ENCODE assay signal across 11 cellular contexts in genomic region chr1:230542054-230542453, GRCh38.
DNase-seq lines count a peak whose midpoint lies in the region; ATAC-seq, FAIRE-seq and TF ChIP-seq lines count a peak whose summit lies in the region.
"Had no signal": no experiment of that assay in that cellular context is flagged by ENCODE, and none has a peak within 500 bp of the region (broad histone marks: within the 10 kb centered on the region; RNA-seq: fewer than 3 reads in every experiment).

No MANE protein-coding gene starts in this region.

- no peak overlapping the region for H3K4me2 ChIP-seq in K562 (ENCODE audit: insufficient read depth, low read length)

- no peaks in the 10 kb centered on the region for H3K9me3 Mint-ChIP-seq in natural killer cell
- peaks cover 0 to 5% (median 0%) of the 10 kb centered on the region in 9 donors for H3K9me3 Mint-ChIP-seq in naive thymus-derived CD8-positive, alpha-beta T cell

- H3K4me1 Mint-ChIP-seq in natural killer cell, result peaks cover 0 to 14% of the 10 kb centered on the region in 2 donors
- H3K4me1 Mint-ChIP-seq in naive thymus-derived CD8-positive, alpha-beta T cell, result no peaks in the 10 kb centered on the region

- CTCF ChIA-PET in K562 (lab: Yijun Ruan, JAX; ENCODE audit: low intra/inter-chr PET ratio), result no interaction called here

- no TSS peak for BruUV-seq in K562 (replicated peaks; lab: Mats Ljungman, UMichigan)

- POLR2A ChIA-PET in K562 (lab: Yijun Ruan, JAX), result no interaction called here
- POLR2A ChIA-PET in naive thymus-derived CD8-positive, alpha-beta T cell (lab: Charles Lee), result no interaction called here

- no peak overlapping the region for H3K4me3 ChIP-seq in K562
- H3K4me3 ChIP-seq: left ventricle myocardium inferior had no signal

- intact Hi-C loops in K562 (cut with micrococcal nuclease), result no loop called here
- intact Hi-C loops in natural killer cell (cut with micrococcal nuclease), result no loop called here

- no peaks in the 10 kb centered on the region; a peak in 1 of 5 replicates for H3K27me3 ChIP-seq in K562 (ENCODE audit: control insufficient read depth in 2 of 2, insufficient read depth in 2 of 2, low read length in 2 of 2)

- no peak for TF ChIP-seq EP300 in K562 (IDR thresholded peaks at IDR 0.05; ENCODE audit: low read length)

- H3K9me3 ChIP-seq in K562 (replicated peaks; ENCODE audit: control insufficient read depth, insufficient read depth, low read depth, low read length), result no peaks in the 10 kb centered on the region
- H3K9me3 ChIP-seq: left ventricle myocardium inferior had no signal

- H3K27me3 Mint-ChIP-seq in natural killer cell (ENCODE audit: low read depth in 2 of 2), result peaks cover 2 to 15% of the 10 kb centered on the region in 2 donors
- peaks cover 4 to 42% (median 23%) of the 10 kb centered on the region in 5 donors for H3K27me3 Mint-ChIP-seq in naive thymus-derived CD8-positive, alpha-beta T cell

- TF ChIP-seq RAD21 in K562 (CRISPR knock-in tag; conservative IDR thresholded peaks at IDR 0.05 in 1 of 2, IDR thresholded peaks at IDR 0.05 in 1 of 2), result no peak

- no peaks in the 10 kb centered on the region for H3K9me1 ChIP-seq in K562 (ENCODE audit: control insufficient read depth, insufficient read depth, low read length)

- H3K36me3 ChIP-seq in K562 (ENCODE audit: control insufficient read depth, insufficient read depth, low read length), result no peaks in the 10 kb centered on the region
- H3K36me3 ChIP-seq: left ventricle myocardium inferior had no signal

- peak overlapping the region in 1 of 2 donors; percentile 36 for H3K27ac Mint-ChIP-seq in natural killer cell
- H3K27ac Mint-ChIP-seq in naive thymus-derived CD8-positive, alpha-beta T cell, result no peak overlapping the region

- H3K79me2 ChIP-seq in K562 (ENCODE audit: control insufficient read depth, insufficient read depth, low read length), result no peaks in the 10 kb centered on the region

- in situ Hi-C loops in K562 (cut with MboI), result no loop called here

- H3K4me3 Mint-ChIP-seq in natural killer cell, result peak overlapping the region; percentile 49
- no peak overlapping the region for H3K4me3 Mint-ChIP-seq in naive thymus-derived CD8-positive, alpha-beta T cell

- FAIRE-seq in K562 (lab: Jason Lieb, UNC), result no peak

- no peak for TF ChIP-seq POLR2A in K562 (conservative IDR thresholded peaks at IDR 0.05)

- TF ChIP-seq CTCF in K562 (IDR thresholded peaks at IDR 0.05 in 2 of 3, conservative IDR thresholded peaks at IDR 0.05 in 1 of 3; ENCODE audit: insufficient read depth in 2 of 3, low read depth in 1 of 3, low read length in 3 of 3) (no peak), natural killer cell (IDR thresholded peaks at IDR 0.05) (no peak)

- no peaks in the 10 kb centered on the region for H3K4me1 ChIP-seq in K562 (replicated peaks in 1 of 2; ENCODE audit: control insufficient read depth in 2 of 2, insufficient read depth in 2 of 2, low read length in 2 of 2)
- H3K4me1 ChIP-seq: left ventricle myocardium inferior had no signal

- no peak overlapping the region for H3K9ac ChIP-seq in K562 (ENCODE audit: insufficient read depth in 1 of 2, low read depth in 2 of 2, low read length in 2 of 2)

- H3K27ac ChIP-seq in K562 (ENCODE audit: extremely low read depth, low read depth, low read length), result no peak overlapping the region
- H3K27ac ChIP-seq: left ventricle myocardium inferior had no signal

- peak; percentile 33; the same call in 2 of the 3 replicates for ATAC-seq in K562
- peak; percentile 77 to 98 (median 79) for ATAC-seq in natural killer cell
- no peak for ATAC-seq in naive thymus-derived CD8-positive, alpha-beta T cell

- H4K20me1 ChIP-seq in K562 (replicated peaks; ENCODE audit: control insufficient read depth, insufficient read depth, low read length), result no peaks in the 10 kb centered on the region; the same call in 1 of the 2 replicates

- H2AFZ ChIP-seq in K562 (ENCODE audit: low read depth, low read length), result no peak overlapping the region

- DNase-seq in HS-5 (ENCODE audit: low read depth) (peak; percentile 8), NCI-H226 (peak; percentile 6), K562 (ENCODE audit: extremely low read depth in 1 of 4, low spot score in 3 of 4) (peak in 2 of 4 experiments; percentile 14 to 18), natural killer cell (no peak), middle frontal gyrus (ENCODE audit: extremely low spot score, low spot score) (no peak), NCI-H2227 treated with DMSO at 0.1 percent for 48 hours (lab: John Stamatoyannopoulos, UW) (no peak)
- no peak for DNase-seq in naive thymus-derived CD8-positive, alpha-beta T cell
- DNase-seq: activated naive CD4-positive, alpha-beta T cell; glutamatergic neuron; GOT3; left ventricle myocardium inferior had no signal

- no peaks in the 10 kb centered on the region for H3K36me3 Mint-ChIP-seq in natural killer cell
- H3K36me3 Mint-ChIP-seq in naive thymus-derived CD8-positive, alpha-beta T cell, result no peaks in the 10 kb centered on the region

TF ChIP-seq in K562, 482 proteins besides CTCF, POLR2A, EP300 and RAD21 (continues in another document):
- TF ChIP-seq ATF1 (CRISPR knock-in tag; IDR thresholded peaks at IDR 0.05) (no peak), ATF1 (tag; IDR thresholded peaks at IDR 0.05) (no peak), SRSF7 (optimal IDR thresholded peaks at IDR 0.05; ENCODE audit: low read depth, low read length) (no peak), RBFOX2 (IDR thresholded peaks at IDR 0.05; ENCODE audit: low read depth, low read length) (no peak), CBFA2T2 (conservative IDR thresholded peaks at IDR 0.05) (peak; percentile 32; the same call in 1 of the 2 replicates), SPI1 (IDR thresholded peaks at IDR 0.05; ENCODE audit: borderline replicate concordance, low read depth, low read length) (no peak), SAFB (IDR thresholded peaks at IDR 0.05; ENCODE audit: borderline replicate concordance, low read depth, low read length) (no peak), FOSL1 (tag; conservative IDR thresholded peaks at IDR 0.05) (peak; percentile 77), SMAD4 (CRISPR knock-in tag; conservative IDR thresholded peaks at IDR 0.05) (peak; percentile 54), GTF2F1 (IDR thresholded peaks at IDR 0.05; ENCODE audit: low read depth, low read length) (no peak), MYBL2 (IDR thresholded peaks at IDR 0.05; ENCODE audit: low read depth) (no peak), MYBL2 (CRISPR knock-in tag; IDR thresholded peaks at IDR 0.05; ENCODE audit: borderline replicate concordance) (no peak), E2F1 (CRISPR knock-in tag; IDR thresholded peaks at IDR 0.05) (no peak), ZNF79 (CRISPR knock-in tag; IDR thresholded peaks at IDR 0.05; ENCODE audit: low read depth) (no peak), MAZ (CRISPR knock-in tag; conservative IDR thresholded peaks at IDR 0.05 in 1 of 2, IDR thresholded peaks at IDR 0.05 in 1 of 2) (peak in 1 of 2 experiments; percentile 60; a peak in 2 of 4 replicates), SMARCC2 (IDR thresholded peaks at IDR 0.05; ENCODE audit: low read depth) (no peak), E2F4 (CRISPR knock-in tag; IDR thresholded peaks at IDR 0.05; ENCODE audit: low read depth) (no peak), PML (IDR thresholded peaks at IDR 0.05; ENCODE audit: low read length) (no peak), BCL6 (CRISPR knock-in tag; IDR thresholded peaks at IDR 0.05) (no peak), HNRNPH1 (optimal IDR thresholded peaks at IDR 0.05; ENCODE audit: low read depth, low read length) (no peak)

Comparison
In these comparisons a context has a peak if more than half of its experiments do, and no peak if none do; other contexts are left out.
1. DNase-seq: peak in HS-5 (single experiment) and NCI-H226 (single experiment); none in natural killer cell (single experiment), middle frontal gyrus (single experiment), naive thymus-derived CD8-positive, alpha-beta T cell (0 of 10) and NCI-H2227 treated with DMSO at 0.1 percent for 48 hours (single experiment).
2. ATAC-seq: peak in K562 (single experiment) and natural killer cell (3 of 3); none in naive thymus-derived CD8-positive, alpha-beta T cell (0 of 2).